In genomic region chr18:74610216-74610615, GRCh38 we compare ENCODE assay signal across 22 cellular contexts.
"Had no signal": no experiment of that assay in that cellular context is flagged by ENCODE, and none has a peak within 500 bp of the region (broad histone marks: within the 10 kb centered on the region; RNA-seq: fewer than 3 reads in every experiment).

No MANE protein-coding gene starts in this region.

- H2AFZ ChIP-seq: PC-9 had no signal

- DNase-seq: activated B cell treated with CpG ODN at 0.5 μM for 24 hours; activated CD8-positive, alpha-beta memory T cell treated with anti-CD3 and anti-CD28 coated beads, Interleukin-2, amount 50 U/mL, for 48 hours; activated CD8-positive, alpha-beta T cell treated with anti-CD3 and anti-CD28 coated beads, Interleukin-2, amount 10 ng/mL, durations not matched to agents 7 days and 5 days; activated naive CD4-positive, alpha-beta T cell; activated T-cell treated with anti-CD3 and anti-CD28 coated beads, Interleukin-2, amount 50 U/mL, for 1 hour; aorta; caudate nucleus; Kasumi-1; NCI-H1092 treated with DMSO at 0.1 percent for 48 hours; NCI-H1417 treated with DMSO at 0.1 percent for 48 hours; NCI-H1694 treated with DMSO at 0.1 percent for 48 hours; NCI-H2029 treated with DMSO at 0.1 percent for 48 hours; NCI-H345; NCI-H510A; NCI-H526 treated with DMSO at 0.1 percent for 48 hours; PC-9; SIG-M5; T-helper 17 cell; T-helper 9 cell had no signal

- ATAC-seq: activated CD8-positive, alpha-beta T cell treated with anti-CD3 and anti-CD28 coated beads, Interleukin-2, amount 10 ng/mL, durations not matched to agents 7 days and 5 days; T-helper 17 cell had no signal

- FAIRE-seq: TTC549 had no signal

- H3K27ac ChIP-seq: breast epithelium, coronary artery, PC-9 had no signal

- H3K27me3 ChIP-seq: breast epithelium had no signal

- H3K4me3 ChIP-seq: breast epithelium, coronary artery, PC-9 had no signal

- H3K4me2 ChIP-seq: PC-9 had no signal

- H3K9me3 ChIP-seq: breast epithelium had no signal

- H3K4me1 ChIP-seq: breast epithelium had no signal

- H3K36me3 ChIP-seq: breast epithelium had no signal
